In genomic region chr12:111767362-111768158, GRCh38 we compare ENCODE assay signal across 8 cellular contexts. TPM values are rescaled to one million over a fixed set of nuclear protein-coding genes. Genes with fewer than 3 reads are reported as not detected.
DNase-seq lines count a peak whose midpoint lies in the region; ATAC-seq and TF ChIP-seq lines count a peak whose summit lies in the region.

No MANE protein-coding gene starts in this region.

- DNase-seq in DMS53 treated with DMSO at 0.1 percent for 48 hours (lab: John Stamatoyannopoulos, UW; ENCODE audit: unreplicated experiment) (peak; percentile 17), PC-9 (no peak), epithelial cell of esophagus (ENCODE audit: low read depth) (peak; percentile 66), SKM-1 (lab: John Stamatoyannopoulos, UW; ENCODE audit: unreplicated experiment) (no peak), NCI-H2029 treated with DMSO at 0.1 percent for 48 hours (lab: John Stamatoyannopoulos, UW) (no peak)
- no peak for DNase-seq in naive thymus-derived CD4-positive, alpha-beta T cell
- no peak for DNase-seq in NK-92 treated with Interleukin-12 subunit alpha and Interleukin-12 subunit beta, amount 100 ng/mL, for 24 hours (lab: John Stamatoyannopoulos, UW)

- peak overlapping the region; percentile 62 to 91 (median 84) for H3K4me3 Mint-ChIP-seq in naive thymus-derived CD4-positive, alpha-beta T cell

- no peaks in the 10 kb centered on the region for H3K27me3 ChIP-seq in PC-9 (ENCODE audit: insufficient read depth, low read depth)
- peaks cover 0 to 3% of the 10 kb centered on the region in 2 donors for H3K27me3 ChIP-seq in naive thymus-derived CD4-positive, alpha-beta T cell (ENCODE audit: control insufficient read depth in 2 of 2, insufficient read depth in 2 of 2, low read length in 2 of 2)

- peaks cover 9% of the 10 kb centered on the region; the same call in 1 of the 2 replicates for H3K79me2 ChIP-seq in PC-9 (ENCODE audit: low read depth)

- peak overlapping the region; percentile 99 for H3K4me2 ChIP-seq in PC-9

- no peaks in the 10 kb centered on the region for H3K9me3 ChIP-seq in PC-9 (ENCODE audit: insufficient read depth, low read depth)
- no peaks in the 10 kb centered on the region for H3K9me3 ChIP-seq in naive thymus-derived CD4-positive, alpha-beta T cell (ENCODE audit: control insufficient read depth in 2 of 3, low read length in 3 of 3)

- no peaks in the 10 kb centered on the region for H4K20me1 ChIP-seq in PC-9 (ENCODE audit: insufficient read depth)

- no peaks in the 10 kb centered on the region for H3K36me3 ChIP-seq in PC-9 (ENCODE audit: low read depth)
- no peaks in the 10 kb centered on the region for H3K36me3 ChIP-seq in naive thymus-derived CD4-positive, alpha-beta T cell (ENCODE audit: control insufficient read depth in 2 of 3, insufficient read depth in 3 of 3, low read length in 3 of 3)

- peaks cover 0 to 4% (median 3%) of the 10 kb centered on the region in 5 donors for H3K36me3 Mint-ChIP-seq in naive thymus-derived CD4-positive, alpha-beta T cell

- H2AFZ ChIP-seq in PC-9, result peak overlapping the region; percentile 99

- peaks cover 11 to 21% (median 14%) of the 10 kb centered on the region in 7 donors for H3K4me1 Mint-ChIP-seq in naive thymus-derived CD4-positive, alpha-beta T cell

- no peak for ATAC-seq in naive thymus-derived CD4-positive, alpha-beta T cell
- ATAC-seq in GM19328 (IDR thresholded peaks at IDR 0.05; ENCODE audit: unreplicated experiment), result no peak

- no peaks in the 10 kb centered on the region for H3K9me2 ChIP-seq in PC-9 (ENCODE audit: insufficient read depth)

- peaks cover 24% of the 10 kb centered on the region for H3K4me1 ChIP-seq in PC-9 (replicated peaks; ENCODE audit: insufficient read depth)
- peaks cover 0 to 8% of the 10 kb centered on the region in 2 donors for H3K4me1 ChIP-seq in naive thymus-derived CD4-positive, alpha-beta T cell (ENCODE audit: control insufficient read depth in 2 of 2, insufficient read depth in 2 of 2, low read length in 2 of 2)

- BruUV-seq in PC-9 (replicated peaks; lab: Mats Ljungman, UMichigan), result TSS peak; percentile 32

- POLR2A ChIA-PET in PC-9 (lab: Charles Lee; ENCODE audit: unreplicated experiment), result interaction anchor here (0.7 kb wide), 1 partner anchor 82 kb away, joined by 3 read pairs; no protein-coding TSS in a partner anchor
- POLR2A ChIA-PET in naive thymus-derived CD4-positive, alpha-beta T cell (lab: Charles Lee), result interaction anchor here (1.5 kb wide), 1 partner anchor 73 kb away, joined by 3 read pairs; no protein-coding TSS in a partner anchor

- peaks cover 0 to 5% (median 0%) of the 10 kb centered on the region in 11 donors for H3K9me3 Mint-ChIP-seq in naive thymus-derived CD4-positive, alpha-beta T cell

- peak overlapping the region in 3 of 9 donors; percentile 2 to 65 (median 5) for H3K27ac Mint-ChIP-seq in naive thymus-derived CD4-positive, alpha-beta T cell

- CTCF ChIA-PET in PC-9 (lab: Charles Lee), result no interaction called here
- CTCF ChIA-PET in naive thymus-derived CD4-positive, alpha-beta T cell (lab: Charles Lee), result no interaction called here

- intact Hi-C loops in PC-9 (cut with micrococcal nuclease; ENCODE audit: unreplicated experiment), result no loop called here
- intact Hi-C loops in naive thymus-derived CD4-positive, alpha-beta T cell (cut with micrococcal nuclease), result loop anchor here in 1 of 2 donors (5.0 kb wide), 1 partner anchor 45 kb away; no protein-coding TSS in a partner anchor

- peaks cover 34 to 50% (median 42%) of the 10 kb centered on the region in 5 donors for H3K27me3 Mint-ChIP-seq in naive thymus-derived CD4-positive, alpha-beta T cell

- H3K27ac ChIP-seq in PC-9, result no peak overlapping the region
- no peak overlapping the region for H3K27ac ChIP-seq in naive thymus-derived CD4-positive, alpha-beta T cell (ENCODE audit: low read depth, low read length)

- TF ChIP-seq CTCF in PC-9 (conservative IDR thresholded peaks at IDR 0.05) (no peak), epithelial cell of esophagus (IDR thresholded peaks at IDR 0.05; ENCODE audit: insufficient read depth, low read depth, low read length, missing control alignments) (no peak)

- peaks cover 17% of the 10 kb centered on the region; the same call in 1 of the 2 replicates for H3F3A ChIP-seq in PC-9 (ENCODE audit: insufficient read depth, low read depth)

- H3K4me3 ChIP-seq in PC-9 (peak overlapping the region; percentile 89), epithelial cell of esophagus (ENCODE audit: low read length) (peak overlapping the region; percentile 58)
- H3K4me3 ChIP-seq in naive thymus-derived CD4-positive, alpha-beta T cell (ENCODE audit: low read length), result peak overlapping the region; percentile 47

RNA-seq across cellular contexts. Expression of gene ALDH2, which starts 0.8 kb away (rescaled TPM):
- total RNA-seq in PC-9 (2021), result 38.9 and 42.1 TPM in 2 replicates
- total RNA-seq in naive thymus-derived CD4-positive, alpha-beta T cell, result 10 to 100 TPM in 1 of 5 experiments, 1 to 10 TPM in 3, under 1 TPM in 1; 0.46 to 69.3 (median 3.4) TPM
- under 1 TPM; 0.89 to 0.99 TPM for polyA plus RNA-seq in naive thymus-derived CD4-positive, alpha-beta T cell

Comparison
In these comparisons a context has a peak if more than half of its experiments do, and no peak if none do; other contexts are left out.
1. DNase-seq: peak in DMS53 treated with DMSO at 0.1 percent for 48 hours (single experiment) and epithelial cell of esophagus (single experiment); none in PC-9 (0 of 2), naive thymus-derived CD4-positive, alpha-beta T cell (0 of 9), SKM-1 (single experiment), NCI-H2029 treated with DMSO at 0.1 percent for 48 hours (single experiment) and NK-92 treated with Interleukin-12 subunit alpha and Interleukin-12 subunit beta, amount 100 ng/mL, for 24 hours (single experiment).
2. Peak in every context shown above with its lines, with median percentiles within 50 percentile points of each other: H3K4me3 ChIP-seq.